In genomic region chr5:131902266-131902665, GRCh38 we compare ENCODE assay signal across 8 cellular contexts. TPM values are rescaled to one million over a fixed set of nuclear protein-coding genes. Genes with fewer than 3 reads are reported as not detected.
"Had no signal": no experiment of that assay in that cellular context is flagged by ENCODE, and none has a peak within 500 bp of the region (broad histone marks: within the 10 kb centered on the region; RNA-seq: fewer than 3 reads in every experiment).

No MANE protein-coding gene starts in this region.

RNA-seq across cellular contexts. Expression of gene MEIKIN, which starts 43.2 kb away (rescaled TPM):
- total RNA-seq: activated CD8-positive, alpha-beta memory T cell treated with anti-CD3 and anti-CD28 coated beads for 36 hours; activated T-helper 2 cell treated with anti-CD3 and anti-CD28 coated beads, Interferon-gamma antibody, Interleukin-2, Interleukin-4, amounts not matched to agents 10 μg/mL and 5 μg/mL and 100 μg/mL, durations not matched to agents 14 hours and 24 hours and 36 hours; esophagus muscularis mucosa; foreskin keratinocyte; kidney epithelial cell; lower leg skin; osteocyte; uterus had no signal
- polyA plus RNA-seq: foreskin keratinocyte had no signal
